Comparison of ENCODE assay signal across 29 cellular contexts in genomic region chr1:180136311-180136967, GRCh38. TPM values are rescaled to one million over a fixed set of nuclear protein-coding genes. Genes with fewer than 3 reads are reported as not detected.
A peak's percentile ranks its signal among the peaks of the same experiment; 100 is the strongest.
DNase-seq lines count a peak whose midpoint lies in the region; FAIRE-seq and TF ChIP-seq lines count a peak whose summit lies in the region.
"Had no signal": no experiment of that assay in that cellular context is flagged by ENCODE, and none has a peak within 500 bp of the region (broad histone marks: within the 10 kb centered on the region; RNA-seq: fewer than 3 reads in every experiment).

No MANE protein-coding gene starts in this region.

- H3K36me3 Mint-ChIP-seq in HFFc6 (ENCODE audit: low read depth), result 0 out of 2 replicates have a peak, but pooled peaks cover 5% of the 10 kb centered on the region
- H3K36me3 Mint-ChIP-seq: CD4-positive, alpha-beta memory T cell; natural killer cell had no signal

- H3K27me3 ChIP-seq in AG04450 (ENCODE audit: control insufficient read depth, insufficient read depth, low read length) (no peaks in the 10 kb centered on the region), bronchial epithelial cell (ENCODE audit: control insufficient read depth, insufficient read depth, low read length) (no peaks in the 10 kb centered on the region), right atrium auricular region (no peaks in the 10 kb centered on the region)
- H3K27me3 ChIP-seq: adrenal gland, body of pancreas had no signal

- peak overlapping the region; percentile 22; the same call in 1 of the 2 replicates for H3K4me3 Mint-ChIP-seq in HFFc6
- H3K4me3 Mint-ChIP-seq: activated T-cell treated with anti-CD3 and anti-CD28 coated beads, Interleukin-2, amount 50 U/mL, for 72 hours; B cell; CD4-positive, alpha-beta memory T cell; dendritic cell treated with granulocyte-macrophage colony-stimulating factor and Interleukin-4, amounts not matched to agents 40 ng/mL and 50 ng/mL, for 4 days; natural killer cell had no signal

- H3K9me3 ChIP-seq in AG04450 (ENCODE audit: control insufficient read depth, insufficient read depth, low read length) (no peaks in the 10 kb centered on the region), right atrium auricular region (peaks cover 0 to 4% of the 10 kb centered on the region in 2 donors)
- H3K9me3 ChIP-seq: A549, adrenal gland, body of pancreas, lower lobe of right lung, tibial artery had no signal

- TF ChIP-seq CTCF in AG04450 (IDR thresholded peaks at IDR 0.05; ENCODE audit: low read depth, low read length) (no peak), HFFc6 (IDR thresholded peaks at IDR 0.05) (no peak), bronchial epithelial cell (IDR thresholded peaks at IDR 0.05; ENCODE audit: insufficient read depth, low read length, severe bottlenecking) (no peak), fibroblast of the aortic adventitia (IDR thresholded peaks at IDR 0.05; ENCODE audit: insufficient read depth, low read length) (no peak), right atrium auricular region (IDR thresholded peaks at IDR 0.05) (no peak)

- H3K4me1 ChIP-seq in right atrium auricular region, result no peaks in the 10 kb centered on the region
- H3K4me1 ChIP-seq: adrenal gland, body of pancreas, tibial artery had no signal

- H3K27me3 Mint-ChIP-seq in HFFc6 (ENCODE audit: insufficient read depth), result no peaks in the 10 kb centered on the region
- H3K27me3 Mint-ChIP-seq: dendritic cell treated with granulocyte-macrophage colony-stimulating factor and Interleukin-4, amounts not matched to agents 40 ng/mL and 50 ng/mL, for 4 days had no signal

- H3K4me3 ChIP-seq in AG04450 (ENCODE audit: low read depth, low read length) (no peak overlapping the region), bronchial epithelial cell (ENCODE audit: low read depth, low read length) (no peak overlapping the region), fibroblast of the aortic adventitia (ENCODE audit: low read depth, low read length) (no peak overlapping the region), right atrium auricular region (no peak overlapping the region)
- H3K4me3 ChIP-seq: A549, adrenal gland, body of pancreas, lower lobe of right lung, tibial artery had no signal

- CTCF ChIA-PET in AG04450 (lab: Charles Lee), result no interaction called here

- H3K4me1 Mint-ChIP-seq in HFFc6 (ENCODE audit: low read depth), result peaks cover 32% of the 10 kb centered on the region
- H3K4me1 Mint-ChIP-seq: B cell; CD4-positive, alpha-beta memory T cell; natural killer cell had no signal

- peaks cover 5% of the 10 kb centered on the region; the same call in 1 of the 2 replicates for H3K9me3 Mint-ChIP-seq in HFFc6
- H3K9me3 Mint-ChIP-seq: activated T-cell treated with anti-CD3 and anti-CD28 coated beads, Interleukin-2, amount 50 U/mL, for 72 hours; dendritic cell treated with granulocyte-macrophage colony-stimulating factor and Interleukin-4, amounts not matched to agents 40 ng/mL and 50 ng/mL, for 4 days; natural killer cell had no signal

- H3K27ac Mint-ChIP-seq in HFFc6, result peak overlapping the region; percentile 67
- H3K27ac Mint-ChIP-seq: activated T-cell treated with anti-CD3 and anti-CD28 coated beads, Interleukin-2, amount 50 U/mL, for 72 hours; B cell; CD4-positive, alpha-beta memory T cell; dendritic cell treated with granulocyte-macrophage colony-stimulating factor and Interleukin-4, amounts not matched to agents 40 ng/mL and 50 ng/mL, for 4 days; natural killer cell had no signal

- POLR2A ChIA-PET in AG04450 (lab: Yijun Ruan, JAX), result no interaction called here

- FAIRE-seq in bronchial epithelial cell (lab: Jason Lieb, UNC), result no peak
- FAIRE-seq: A549 had no signal

- DNase-seq in AG04450 (ENCODE audit: low read depth, low spot score) (no peak), HFFc6 (no peak), bronchial epithelial cell (ENCODE audit: low read depth) (peak; percentile 63), fibroblast of the aortic adventitia (ENCODE audit: low read depth) (peak; percentile 23), SIG-M5 treated with dmso at 0.1 percent for 504 hours (lab: John Stamatoyannopoulos, UW; ENCODE audit: unreplicated experiment) (no peak), right atrium auricular region (ENCODE audit: low spot score) (no peak), activated gamma-delta T cell treated with Interleukin-2 at 50 U/mL for 16 hours (no peak), NCI-H2196 (lab: John Stamatoyannopoulos, UW; ENCODE audit: unreplicated experiment) (no peak)
- DNase-seq: activated CD4-positive, alpha-beta T cell treated with anti-CD3 and anti-CD28 coated beads, Interleukin-2, amount 50 U/mL, for 48 hours; activated CD4-positive, CD25-positive, alpha-beta regulatory T cell treated with anti-CD3 and anti-CD28 coated beads, Interleukin-2, amount 50 U/mL, for 72 hours; activated naive CD4-positive, alpha-beta T cell treated with Interleukin-2 at 50 U/mL for 16 hours; activated T-cell treated with anti-CD3 and anti-CD28 coated beads, Interleukin-2, amount 50 U/mL, for 72 hours; adrenal gland; body of pancreas; CD4-positive, alpha-beta memory T cell; H7; lower lobe of right lung; natural killer cell; NCI-H1092 treated with DMSO at 0.1 percent for 48 hours; NCI-H187 treated with DMSO at 0.1 percent for 48 hours; NCI-H2171; NCI-H510A; OCI-M1; stimulated activated CD4-positive, alpha-beta T cell treated with anti-CD3 and anti-CD28 coated beads, Interleukin-4, amount 100 ng/mL, for 24 hours; T-helper 2 cell; tibial artery had no signal

- H3K27ac ChIP-seq in AG04450 (ENCODE audit: low read depth, low read length), result peak overlapping the region; percentile 2
- no peak overlapping the region for H3K27ac ChIP-seq in right atrium auricular region
- H3K27ac ChIP-seq: A549, adrenal gland, body of pancreas, lower lobe of right lung, tibial artery had no signal

- H3K36me3 ChIP-seq in bronchial epithelial cell (ENCODE audit: control insufficient read depth, insufficient read depth, low read length) (no peaks in the 10 kb centered on the region), right atrium auricular region (no peaks in the 10 kb centered on the region)
- H3K36me3 ChIP-seq: adrenal gland, lower lobe of right lung, tibial artery had no signal

RNA-seq across cellular contexts. Expression of gene QSOX1, which starts 18.2 kb away (rescaled TPM):
- polyA plus RNA-seq in AG04450 (2011; rRNA removed), result 1,269 and 1,338 TPM in 2 replicates
- polyA minus RNA-seq in AG04450 (2011; rRNA and poly(A)+ RNA removed), result 337 and 391 TPM in 2 replicates
- total RNA-seq in HFFc6 (2021; fragmentation: NEBNext Ultra II Directional; extraction: Animal tissue kit (Norgen Biotek cat#: 25700)), result 100 to 1,000 TPM; 321 to 467 (median 352) TPM
- total RNA-seq in bronchial epithelial cell (134 and 196 TPM in 2 replicates), fibroblast of the aortic adventitia (ENCODE audit: low replicate concordance) (261 and 1,037 TPM in 2 replicates), right atrium auricular region (100 to 1,000 TPM; 199 to 332 TPM)

Comparison
In these comparisons a context has a peak if more than half of its experiments do, and no peak if none do; other contexts are left out.
1. DNase-seq: peak in bronchial epithelial cell (single experiment) and fibroblast of the aortic adventitia (single experiment); none in AG04450 (single experiment), HFFc6 (single experiment), SIG-M5 treated with dmso at 0.1 percent for 504 hours (single experiment), right atrium auricular region (single experiment), activated gamma-delta T cell treated with Interleukin-2 at 50 U/mL for 16 hours (single experiment) and NCI-H2196 (single experiment).